In genomic region chr22:19987394-19988306, GRCh38 we compare ENCODE assay signal across 10 cellular contexts. TPM values are rescaled to one million over a fixed set of nuclear protein-coding genes. Genes with fewer than 3 reads are reported as not detected.
DNase-seq lines count a peak whose midpoint lies in the region; ATAC-seq and TF ChIP-seq lines count a peak whose summit lies in the region.
"Had no signal": no experiment of that assay in that cellular context is flagged by ENCODE, and none has a peak within 500 bp of the region (broad histone marks: within the 10 kb centered on the region; RNA-seq: fewer than 3 reads in every experiment).

No MANE protein-coding gene starts in this region.

- peak overlapping the region; percentile 45 for H3K4me3 Mint-ChIP-seq in activated naive CD4-positive, alpha-beta T cell treated with anti-CD3 and anti-CD28 coated beads, Interleukin-2, amount 10 ng/mL, durations not matched to agents 7 days and 5 days
- peak overlapping the region; percentile 56 for H3K4me3 Mint-ChIP-seq in central memory CD8-positive, alpha-beta T cell
- H3K4me3 Mint-ChIP-seq in Caco-2 (ENCODE audit: unreplicated experiment) = no peak overlapping the region

- TF ChIP-seq CTCF in tibial artery (IDR thresholded peaks at IDR 0.05) (no peak), Caco-2 (IDR thresholded peaks at IDR 0.05; ENCODE audit: insufficient read depth in 1 of 2, low read depth in 1 of 2, low read length in 1 of 2, severe bottlenecking in 1 of 2, unreplicated experiment in 1 of 2) (no peak)

- H3K4me3 ChIP-seq in mesodermal cell (ENCODE audit: extremely low read depth, insufficient read depth, low read length, poor library complexity, severe bottlenecking) (peak overlapping the region; percentile 2), tibial artery (peak overlapping the region in 1 of 2 donors; percentile 95), Caco-2 (ENCODE audit: low read depth, low read length) (no peak overlapping the region)

- POLR2A ChIA-PET in Caco-2 (lab: Charles Lee) = interaction anchor here (0.6 kb wide), 1 partner anchor 34 kb away, joined by 3 read pairs; no protein-coding TSS in a partner anchor

- no peaks in the 10 kb centered on the region for H3K9me3 Mint-ChIP-seq in activated naive CD4-positive, alpha-beta T cell treated with anti-CD3 and anti-CD28 coated beads, Interleukin-2, amount 10 ng/mL, durations not matched to agents 7 days and 5 days
- no peaks in the 10 kb centered on the region for H3K9me3 Mint-ChIP-seq in central memory CD8-positive, alpha-beta T cell
- H3K9me3 Mint-ChIP-seq in Caco-2 (ENCODE audit: unreplicated experiment) = no peaks in the 10 kb centered on the region

- peaks cover 19% of the 10 kb centered on the region for H3K4me1 ChIP-seq in mesodermal cell (ENCODE audit: control insufficient read depth, insufficient read depth, low read length, poor library complexity, severe bottlenecking)
- peaks cover 8 to 95% (median 91%) of the 10 kb centered on the region in 4 donors for H3K4me1 ChIP-seq in tibial artery
- H3K4me1 ChIP-seq in Caco-2 = no peaks in the 10 kb centered on the region

- 73 to 74% methylated on average over 18 to 22 of the region's 24 CpGs for WGBS in mesodermal cell (ENCODE audit: insufficient coverage in 2 of 2), 2 experiments

- no peak for DNase-seq in activated naive CD4-positive, alpha-beta T cell treated with anti-CD3 and anti-CD28 coated beads, Interleukin-2, amount 10 ng/mL, durations not matched to agents 7 days and 5 days
- DNase-seq in activated naive CD4-positive, alpha-beta T cell treated with Interleukin-2 at 50 U/mL for 16 hours = no peak
- DNase-seq in central memory CD8-positive, alpha-beta T cell (ENCODE audit: low spot score in 2 of 2) = no peak
- DNase-seq in tibial artery = no peak
- no peak for DNase-seq in OCI-M2 (lab: John Stamatoyannopoulos, UW; ENCODE audit: unreplicated experiment)
- DNase-seq in Caco-2 = no peak
- DNase-seq in AML-193 (lab: John Stamatoyannopoulos, UW) = no peak
- DNase-seq: NCI-H2029 treated with DMSO at 0.1 percent for 48 hours had no signal

- H3K4me1 Mint-ChIP-seq in activated naive CD4-positive, alpha-beta T cell treated with anti-CD3 and anti-CD28 coated beads, Interleukin-2, amount 10 ng/mL, durations not matched to agents 7 days and 5 days = peaks cover 2% of the 10 kb centered on the region
- no peaks in the 10 kb centered on the region for H3K4me1 Mint-ChIP-seq in central memory CD8-positive, alpha-beta T cell
- no peaks in the 10 kb centered on the region for H3K4me1 Mint-ChIP-seq in Caco-2 (ENCODE audit: low read depth, unreplicated experiment)

- no peaks in the 10 kb centered on the region for H3K9me3 ChIP-seq in mesodermal cell (ENCODE audit: control insufficient read depth, low read length)
- H3K9me3 ChIP-seq in tibial artery = no peaks in the 10 kb centered on the region
- H3K9me3 ChIP-seq in Caco-2 = no peaks in the 10 kb centered on the region

- peaks cover 48% of the 10 kb centered on the region for H3K27me3 Mint-ChIP-seq in activated naive CD4-positive, alpha-beta T cell treated with anti-CD3 and anti-CD28 coated beads, Interleukin-2, amount 10 ng/mL, durations not matched to agents 7 days and 5 days
- no peaks in the 10 kb centered on the region for H3K27me3 Mint-ChIP-seq in central memory CD8-positive, alpha-beta T cell
- no peaks in the 10 kb centered on the region for H3K27me3 Mint-ChIP-seq in Caco-2 (ENCODE audit: insufficient read depth, unreplicated experiment)

- intact Hi-C loops in tibial artery (cut with DNase I; ENCODE audit: low total_unique reads) (no loop called here), Caco-2 (cut with micrococcal nuclease; ENCODE audit: unreplicated experiment) (no loop called here)

- H3K27me3 ChIP-seq in tibial artery (no peaks in the 10 kb centered on the region), Caco-2 (replicated peaks; ENCODE audit: control insufficient read depth, insufficient read depth, low read length) (no peaks in the 10 kb centered on the region)

- H3K36me3 Mint-ChIP-seq in activated naive CD4-positive, alpha-beta T cell treated with anti-CD3 and anti-CD28 coated beads, Interleukin-2, amount 10 ng/mL, durations not matched to agents 7 days and 5 days = no peaks in the 10 kb centered on the region
- no peaks in the 10 kb centered on the region for H3K36me3 Mint-ChIP-seq in central memory CD8-positive, alpha-beta T cell (ENCODE audit: insufficient read depth)
- H3K36me3 Mint-ChIP-seq in Caco-2 (ENCODE audit: insufficient read depth, unreplicated experiment) = no peaks in the 10 kb centered on the region

- CTCF ChIA-PET in activated naive CD4-positive, alpha-beta T cell treated with anti-CD3 and anti-CD28 coated beads, Interleukin-2, amount 10 ng/mL, durations not matched to agents 7 days and 5 days (lab: Charles Lee) = no interaction called here
- CTCF ChIA-PET in Caco-2 (lab: Charles Lee) = interaction anchor here (1.2 kb wide), 1 partner anchor 17 kb away, joined by 3 read pairs; no protein-coding TSS in a partner anchor

- no peak overlapping the region for H3K27ac ChIP-seq in mesodermal cell (ENCODE audit: low read depth, low read length, severe bottlenecking)
- peak overlapping the region; percentile 97 to 98 for H3K27ac ChIP-seq in tibial artery

- no TSS peak for BruUV-seq in Caco-2 (replicated peaks; lab: Mats Ljungman, UMichigan)

- no peak for ATAC-seq in central memory CD8-positive, alpha-beta T cell (replicated peaks; ENCODE audit: extremely low read depth, poor library complexity, severe bottlenecking)

- H3K36me3 ChIP-seq in mesodermal cell (ENCODE audit: control insufficient read depth, insufficient read depth, low read length) (no peaks in the 10 kb centered on the region), tibial artery (no peaks in the 10 kb centered on the region), Caco-2 (ENCODE audit: control insufficient read depth, insufficient read depth, low read length) (no peaks in the 10 kb centered on the region)

- H3K27ac Mint-ChIP-seq in activated naive CD4-positive, alpha-beta T cell treated with anti-CD3 and anti-CD28 coated beads, Interleukin-2, amount 10 ng/mL, durations not matched to agents 7 days and 5 days = no peak overlapping the region
- H3K27ac Mint-ChIP-seq in central memory CD8-positive, alpha-beta T cell (ENCODE audit: low read depth) = no peak overlapping the region
- no peak overlapping the region for H3K27ac Mint-ChIP-seq in Caco-2 (ENCODE audit: unreplicated experiment)

RNA-seq across cellular contexts. Expression of gene ARVCF, which starts 29.0 kb away (rescaled TPM):
- polyA plus RNA-seq in mesodermal cell (2013, experiment 1 of 2) = 22.2 TPM
- polyA plus RNA-seq in mesodermal cell (2013, experiment 2 of 2) = 14.4 TPM
- total RNA-seq in Caco-2 (2022) = 9.8 and 12.0 TPM in 2 replicates

RNA-seq across cellular contexts. Expression of gene TANGO2, which starts 33.3 kb away (rescaled TPM):
- 14.7 TPM for polyA plus RNA-seq in mesodermal cell (2013, experiment 1 of 2)
- polyA plus RNA-seq in mesodermal cell (2013, experiment 2 of 2) = 9.2 TPM
- 23.9 and 26.6 TPM in 2 replicates for total RNA-seq in Caco-2 (2022)

RNA-seq across cellular contexts. Expression of gene TXNRD2, which starts 46.0 kb away (rescaled TPM):
- polyA plus RNA-seq in mesodermal cell (2013, experiment 1 of 2) = 10.9 TPM
- polyA plus RNA-seq in mesodermal cell (2013, experiment 2 of 2) = 9.3 TPM
- total RNA-seq in Caco-2 (2022) = 44.8 and 47.0 TPM in 2 replicates
- total RNA-seq: smooth muscle cell had no signal

RNA-seq across cellular contexts. Expression of gene COMT, which starts 46.1 kb away (rescaled TPM):
- 94.8 TPM for polyA plus RNA-seq in mesodermal cell (2013, experiment 1 of 2)
- polyA plus RNA-seq in mesodermal cell (2013, experiment 2 of 2) = 77.3 TPM
- 96.0 and 103 TPM in 2 replicates for total RNA-seq in Caco-2 (2022)
